In the genomic region with DNA sequence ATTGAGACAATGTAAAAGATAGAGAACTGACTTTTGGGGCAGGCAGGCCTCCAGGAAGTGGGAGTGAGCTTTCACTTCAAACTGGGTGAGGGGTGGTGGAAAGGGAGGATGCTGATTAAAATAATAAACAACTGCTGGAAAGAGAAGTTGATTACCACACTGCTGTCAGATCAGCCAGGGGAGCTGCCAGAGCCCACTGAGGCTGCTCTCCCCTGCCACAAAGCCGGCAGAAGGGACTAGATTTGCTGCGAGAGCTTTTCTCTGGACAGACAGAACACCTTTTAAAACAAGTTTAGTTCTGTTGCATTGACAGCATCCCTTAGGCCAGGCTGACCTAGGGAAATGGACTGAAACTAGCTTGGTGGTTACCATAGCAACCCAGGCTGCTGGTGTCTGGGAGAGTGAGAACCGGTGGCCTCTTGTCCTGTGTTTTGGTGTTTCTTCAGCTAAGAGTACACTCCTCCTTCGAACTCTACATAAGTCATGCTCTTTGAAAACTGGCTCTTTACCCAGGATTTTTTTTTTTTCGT, we compare ENCODE assay signal across 1 cellular context.
TF ChIP-seq lines count a peak whose summit lies in the region.

No MANE protein-coding gene starts in this region.

TF ChIP-seq in HepG2, 621 proteins besides CTCF, POLR2A, EP300 and RAD21 (continued from another document):
- TF ChIP-seq, protein P1, sequence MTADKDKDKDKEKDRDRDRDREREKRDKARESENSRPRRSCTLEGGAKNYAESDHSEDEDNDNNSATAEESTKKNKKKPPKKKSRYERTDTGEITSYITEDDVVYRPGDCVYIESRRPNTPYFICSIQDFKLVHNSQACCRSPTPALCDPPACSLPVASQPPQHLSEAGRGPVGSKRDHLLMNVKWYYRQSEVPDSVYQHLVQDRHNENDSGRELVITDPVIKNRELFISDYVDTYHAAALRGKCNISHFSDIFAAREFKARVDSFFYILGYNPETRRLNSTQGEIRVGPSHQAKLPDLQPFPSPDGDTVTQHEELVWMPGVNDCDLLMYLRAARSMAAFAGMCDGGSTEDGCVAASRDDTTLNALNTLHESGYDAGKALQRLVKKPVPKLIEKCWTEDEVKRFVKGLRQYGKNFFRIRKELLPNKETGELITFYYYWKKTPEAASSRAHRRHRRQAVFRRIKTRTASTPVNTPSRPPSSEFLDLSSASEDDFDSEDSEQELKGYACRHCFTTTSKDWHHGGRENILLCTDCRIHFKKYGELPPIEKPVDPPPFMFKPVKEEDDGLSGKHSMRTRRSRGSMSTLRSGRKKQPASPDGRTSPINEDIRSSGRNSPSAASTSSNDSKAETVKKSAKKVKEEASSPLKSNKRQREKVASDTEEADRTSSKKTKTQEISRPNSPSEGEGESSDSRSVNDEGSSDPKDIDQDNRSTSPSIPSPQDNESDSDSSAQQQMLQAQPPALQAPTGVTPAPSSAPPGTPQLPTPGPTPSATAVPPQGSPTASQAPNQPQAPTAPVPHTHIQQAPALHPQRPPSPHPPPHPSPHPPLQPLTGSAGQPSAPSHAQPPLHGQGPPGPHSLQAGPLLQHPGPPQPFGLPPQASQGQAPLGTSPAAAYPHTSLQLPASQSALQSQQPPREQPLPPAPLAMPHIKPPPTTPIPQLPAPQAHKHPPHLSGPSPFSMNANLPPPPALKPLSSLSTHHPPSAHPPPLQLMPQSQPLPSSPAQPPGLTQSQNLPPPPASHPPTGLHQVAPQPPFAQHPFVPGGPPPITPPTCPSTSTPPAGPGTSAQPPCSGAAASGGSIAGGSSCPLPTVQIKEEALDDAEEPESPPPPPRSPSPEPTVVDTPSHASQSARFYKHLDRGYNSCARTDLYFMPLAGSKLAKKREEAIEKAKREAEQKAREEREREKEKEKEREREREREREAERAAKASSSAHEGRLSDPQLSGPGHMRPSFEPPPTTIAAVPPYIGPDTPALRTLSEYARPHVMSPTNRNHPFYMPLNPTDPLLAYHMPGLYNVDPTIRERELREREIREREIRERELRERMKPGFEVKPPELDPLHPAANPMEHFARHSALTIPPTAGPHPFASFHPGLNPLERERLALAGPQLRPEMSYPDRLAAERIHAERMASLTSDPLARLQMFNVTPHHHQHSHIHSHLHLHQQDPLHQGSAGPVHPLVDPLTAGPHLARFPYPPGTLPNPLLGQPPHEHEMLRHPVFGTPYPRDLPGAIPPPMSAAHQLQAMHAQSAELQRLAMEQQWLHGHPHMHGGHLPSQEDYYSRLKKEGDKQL (CRISPR knock-in tag; IDR thresholded peaks at IDR 0.05; ENCODE audit: low read depth), result no peak
- TF ChIP-seq, protein P2, sequence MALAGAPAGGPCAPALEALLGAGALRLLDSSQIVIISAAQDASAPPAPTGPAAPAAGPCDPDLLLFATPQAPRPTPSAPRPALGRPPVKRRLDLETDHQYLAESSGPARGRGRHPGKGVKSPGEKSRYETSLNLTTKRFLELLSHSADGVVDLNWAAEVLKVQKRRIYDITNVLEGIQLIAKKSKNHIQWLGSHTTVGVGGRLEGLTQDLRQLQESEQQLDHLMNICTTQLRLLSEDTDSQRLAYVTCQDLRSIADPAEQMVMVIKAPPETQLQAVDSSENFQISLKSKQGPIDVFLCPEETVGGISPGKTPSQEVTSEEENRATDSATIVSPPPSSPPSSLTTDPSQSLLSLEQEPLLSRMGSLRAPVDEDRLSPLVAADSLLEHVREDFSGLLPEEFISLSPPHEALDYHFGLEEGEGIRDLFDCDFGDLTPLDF (CRISPR knock-in tag; IDR thresholded peaks at IDR 0.05), result no peak
TF ChIP-seq in HepG2: peak in this region for 3.
